1 cellular context compared by ENCODE assay signal in the genomic region with DNA sequence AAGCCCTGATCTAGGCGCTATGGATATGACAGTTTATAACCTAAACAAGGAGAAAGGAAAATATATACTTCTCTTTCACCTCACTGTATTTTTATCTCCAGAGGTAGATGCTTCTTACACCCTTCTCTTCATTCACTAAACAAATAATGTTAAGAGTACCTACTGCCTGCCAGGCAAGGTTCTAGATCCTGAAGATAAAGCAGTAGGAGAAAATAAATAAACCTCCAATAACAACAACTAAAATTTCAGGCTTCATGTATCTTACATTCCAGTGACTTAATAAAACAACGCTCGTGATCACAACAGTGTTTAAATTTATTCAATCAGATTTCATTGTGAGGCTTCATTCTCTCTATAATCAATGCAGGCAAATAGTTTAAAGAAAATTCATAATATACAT.
TF ChIP-seq lines count a peak whose summit lies in the region.

No MANE protein-coding gene starts in this region.

TF ChIP-seq in WTC11, 78 proteins besides CTCF, POLR2A, EP300 and RAD21:
- TF ChIP-seq KAT7 (CRISPR knock-in tag; IDR thresholded peaks at IDR 0.05; ENCODE audit: borderline replicate concordance) (no peak), ESRRA (CRISPR knock-in tag; IDR thresholded peaks at IDR 0.05; ENCODE audit: borderline replicate concordance) (no peak), ZNF219 (CRISPR knock-in tag; IDR thresholded peaks at IDR 0.05; ENCODE audit: borderline replicate concordance) (no peak), ETV6 (CRISPR knock-in tag; IDR thresholded peaks at IDR 0.05) (no peak), GRHL2 (CRISPR knock-in tag; IDR thresholded peaks at IDR 0.05; ENCODE audit: insufficient replicate concordance, severe bottlenecking) (no peak), FOXP4 (CRISPR knock-in tag; IDR thresholded peaks at IDR 0.05) (no peak), GABPB1 (CRISPR knock-in tag; IDR thresholded peaks at IDR 0.05) (no peak), NR3C1 (CRISPR knock-in tag; conservative IDR thresholded peaks at IDR 0.05; ENCODE audit: low read depth) (no peak), ARID4B (CRISPR knock-in tag; IDR thresholded peaks at IDR 0.05; ENCODE audit: borderline replicate concordance) (no peak), OVOL2 (CRISPR knock-in tag; IDR thresholded peaks at IDR 0.05; ENCODE audit: borderline replicate concordance) (no peak), ZNF317 (CRISPR knock-in tag; IDR thresholded peaks at IDR 0.05; ENCODE audit: borderline replicate concordance, low read depth) (no peak), TCF7 (CRISPR knock-in tag; IDR thresholded peaks at IDR 0.05; ENCODE audit: low read depth) (no peak), FOXJ3 (CRISPR knock-in tag; IDR thresholded peaks at IDR 0.05; ENCODE audit: borderline replicate concordance) (no peak), GTF2I (CRISPR knock-in tag; conservative IDR thresholded peaks at IDR 0.05) (no peak)
- TF ChIP-seq, protein P1, sequence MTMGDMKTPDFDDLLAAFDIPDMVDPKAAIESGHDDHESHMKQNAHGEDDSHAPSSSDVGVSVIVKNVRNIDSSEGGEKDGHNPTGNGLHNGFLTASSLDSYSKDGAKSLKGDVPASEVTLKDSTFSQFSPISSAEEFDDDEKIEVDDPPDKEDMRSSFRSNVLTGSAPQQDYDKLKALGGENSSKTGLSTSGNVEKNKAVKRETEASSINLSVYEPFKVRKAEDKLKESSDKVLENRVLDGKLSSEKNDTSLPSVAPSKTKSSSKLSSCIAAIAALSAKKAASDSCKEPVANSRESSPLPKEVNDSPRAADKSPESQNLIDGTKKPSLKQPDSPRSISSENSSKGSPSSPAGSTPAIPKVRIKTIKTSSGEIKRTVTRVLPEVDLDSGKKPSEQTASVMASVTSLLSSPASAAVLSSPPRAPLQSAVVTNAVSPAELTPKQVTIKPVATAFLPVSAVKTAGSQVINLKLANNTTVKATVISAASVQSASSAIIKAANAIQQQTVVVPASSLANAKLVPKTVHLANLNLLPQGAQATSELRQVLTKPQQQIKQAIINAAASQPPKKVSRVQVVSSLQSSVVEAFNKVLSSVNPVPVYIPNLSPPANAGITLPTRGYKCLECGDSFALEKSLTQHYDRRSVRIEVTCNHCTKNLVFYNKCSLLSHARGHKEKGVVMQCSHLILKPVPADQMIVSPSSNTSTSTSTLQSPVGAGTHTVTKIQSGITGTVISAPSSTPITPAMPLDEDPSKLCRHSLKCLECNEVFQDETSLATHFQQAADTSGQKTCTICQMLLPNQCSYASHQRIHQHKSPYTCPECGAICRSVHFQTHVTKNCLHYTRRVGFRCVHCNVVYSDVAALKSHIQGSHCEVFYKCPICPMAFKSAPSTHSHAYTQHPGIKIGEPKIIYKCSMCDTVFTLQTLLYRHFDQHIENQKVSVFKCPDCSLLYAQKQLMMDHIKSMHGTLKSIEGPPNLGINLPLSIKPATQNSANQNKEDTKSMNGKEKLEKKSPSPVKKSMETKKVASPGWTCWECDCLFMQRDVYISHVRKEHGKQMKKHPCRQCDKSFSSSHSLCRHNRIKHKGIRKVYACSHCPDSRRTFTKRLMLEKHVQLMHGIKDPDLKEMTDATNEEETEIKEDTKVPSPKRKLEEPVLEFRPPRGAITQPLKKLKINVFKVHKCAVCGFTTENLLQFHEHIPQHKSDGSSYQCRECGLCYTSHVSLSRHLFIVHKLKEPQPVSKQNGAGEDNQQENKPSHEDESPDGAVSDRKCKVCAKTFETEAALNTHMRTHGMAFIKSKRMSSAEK (CRISPR knock-in tag; IDR thresholded peaks at IDR 0.05; ENCODE audit: borderline replicate concordance): no peak
- TF ChIP-seq, protein P2, sequence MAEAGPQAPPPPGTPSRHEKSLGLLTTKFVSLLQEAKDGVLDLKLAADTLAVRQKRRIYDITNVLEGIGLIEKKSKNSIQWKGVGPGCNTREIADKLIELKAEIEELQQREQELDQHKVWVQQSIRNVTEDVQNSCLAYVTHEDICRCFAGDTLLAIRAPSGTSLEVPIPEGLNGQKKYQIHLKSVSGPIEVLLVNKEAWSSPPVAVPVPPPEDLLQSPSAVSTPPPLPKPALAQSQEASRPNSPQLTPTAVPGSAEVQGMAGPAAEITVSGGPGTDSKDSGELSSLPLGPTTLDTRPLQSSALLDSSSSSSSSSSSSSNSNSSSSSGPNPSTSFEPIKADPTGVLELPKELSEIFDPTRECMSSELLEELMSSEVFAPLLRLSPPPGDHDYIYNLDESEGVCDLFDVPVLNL (CRISPR knock-in tag; IDR thresholded peaks at IDR 0.05; ENCODE audit: borderline replicate concordance, low read depth): no peak
- TF ChIP-seq, protein P3, sequence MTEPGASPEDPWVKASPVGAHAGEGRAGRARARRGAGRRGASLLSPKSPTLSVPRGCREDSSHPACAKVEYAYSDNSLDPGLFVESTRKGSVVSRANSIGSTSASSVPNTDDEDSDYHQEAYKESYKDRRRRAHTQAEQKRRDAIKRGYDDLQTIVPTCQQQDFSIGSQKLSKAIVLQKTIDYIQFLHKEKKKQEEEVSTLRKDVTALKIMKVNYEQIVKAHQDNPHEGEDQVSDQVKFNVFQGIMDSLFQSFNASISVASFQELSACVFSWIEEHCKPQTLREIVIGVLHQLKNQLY (CRISPR knock-in tag; IDR thresholded peaks at IDR 0.05): no peak
- TF ChIP-seq, protein P4, sequence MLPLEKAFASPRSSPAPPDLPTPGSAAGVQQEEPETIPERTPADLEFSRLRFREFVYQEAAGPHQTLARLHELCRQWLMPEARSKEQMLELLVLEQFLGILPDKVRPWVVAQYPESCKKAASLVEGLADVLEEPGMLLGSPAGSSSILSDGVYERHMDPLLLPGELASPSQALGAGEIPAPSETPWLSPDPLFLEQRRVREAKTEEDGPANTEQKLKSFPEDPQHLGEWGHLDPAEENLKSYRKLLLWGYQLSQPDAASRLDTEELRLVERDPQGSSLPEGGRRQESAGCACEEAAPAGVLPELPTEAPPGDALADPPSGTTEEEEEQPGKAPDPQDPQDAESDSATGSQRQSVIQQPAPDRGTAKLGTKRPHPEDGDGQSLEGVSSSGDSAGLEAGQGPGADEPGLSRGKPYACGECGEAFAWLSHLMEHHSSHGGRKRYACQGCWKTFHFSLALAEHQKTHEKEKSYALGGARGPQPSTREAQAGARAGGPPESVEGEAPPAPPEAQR (CRISPR knock-in tag; IDR thresholded peaks at IDR 0.05): no peak
- TF ChIP-seq, protein P5, sequence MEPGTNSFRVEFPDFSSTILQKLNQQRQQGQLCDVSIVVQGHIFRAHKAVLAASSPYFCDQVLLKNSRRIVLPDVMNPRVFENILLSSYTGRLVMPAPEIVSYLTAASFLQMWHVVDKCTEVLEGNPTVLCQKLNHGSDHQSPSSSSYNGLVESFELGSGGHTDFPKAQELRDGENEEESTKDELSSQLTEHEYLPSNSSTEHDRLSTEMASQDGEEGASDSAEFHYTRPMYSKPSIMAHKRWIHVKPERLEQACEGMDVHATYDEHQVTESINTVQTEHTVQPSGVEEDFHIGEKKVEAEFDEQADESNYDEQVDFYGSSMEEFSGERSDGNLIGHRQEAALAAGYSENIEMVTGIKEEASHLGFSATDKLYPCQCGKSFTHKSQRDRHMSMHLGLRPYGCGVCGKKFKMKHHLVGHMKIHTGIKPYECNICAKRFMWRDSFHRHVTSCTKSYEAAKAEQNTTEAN (CRISPR knock-in tag; IDR thresholded peaks at IDR 0.05): no peak
